Comparison of ENCODE assay signal across 10 cellular contexts in the genomic region with DNA sequence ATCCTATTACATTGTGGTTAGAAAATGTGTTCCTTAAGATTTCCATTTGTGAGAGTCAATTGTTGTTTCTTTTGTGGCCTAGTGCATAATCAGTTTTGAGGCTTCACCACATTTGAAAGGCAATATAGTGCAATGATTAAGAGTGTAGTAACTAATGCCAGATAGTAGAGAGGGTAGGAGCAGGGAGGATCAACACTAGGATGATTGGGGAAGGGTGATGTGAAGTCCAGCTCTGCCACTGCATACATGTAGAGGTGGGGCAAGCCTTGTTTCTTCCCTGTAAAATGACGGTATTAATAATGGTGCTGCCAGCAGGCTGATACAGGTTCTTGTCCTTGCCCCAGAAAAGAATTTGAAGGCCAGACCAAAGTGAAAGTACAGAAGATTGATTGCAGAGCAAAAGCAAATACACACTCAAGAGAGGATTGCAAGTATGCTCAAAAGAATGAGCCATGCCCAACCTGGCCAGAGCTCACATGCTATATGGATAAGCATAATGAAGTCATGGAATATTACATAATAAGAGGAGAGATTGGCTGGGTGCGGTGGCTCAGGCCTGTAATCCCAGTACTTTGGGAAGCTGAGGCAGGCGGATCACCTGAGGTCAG. TPM values are rescaled to one million over a fixed set of nuclear protein-coding genes. Genes with fewer than 3 reads are reported as not detected.
DNase-seq lines count a peak whose midpoint lies in the region; ATAC-seq and TF ChIP-seq lines count a peak whose summit lies in the region.
"Had no signal": no experiment of that assay in that cellular context is flagged by ENCODE, and none has a peak within 500 bp of the region (broad histone marks: within the 10 kb centered on the region; RNA-seq: fewer than 3 reads in every experiment).

No MANE protein-coding gene starts in this region.

- H3K36me3 Mint-ChIP-seq in WTC11 = no peaks in the 10 kb centered on the region; the same call in 1 of the 2 replicates

- H3K9me3 Mint-ChIP-seq in WTC11 = peaks cover 3% of the 10 kb centered on the region; the same call in 1 of the 2 replicates

- peak overlapping the region; percentile 31 to 72 for H3K27ac ChIP-seq in esophagus (ENCODE audit: low read depth in 2 of 2, low read length in 1 of 2)
- peak overlapping the region; percentile 59 for H3K27ac ChIP-seq in osteoblast (ENCODE audit: low read depth, low read length)

- H3K9me3 ChIP-seq in esophagus (ENCODE audit: control insufficient read depth in 2 of 2, insufficient read depth in 1 of 2, low read depth in 1 of 2, low read length in 1 of 2) (no peaks in the 10 kb centered on the region), osteoblast (ENCODE audit: low read depth, low read length) (no peaks in the 10 kb centered on the region)

- CTCF ChIA-PET in WTC11 (lab: Charles Lee) = no interaction called here

- POLR2A ChIA-PET in WTC11 (lab: Charles Lee) = no interaction called here

- H3K27ac Mint-ChIP-seq in WTC11 = no peak overlapping the region
- H3K27ac Mint-ChIP-seq: nephron progenitor cell had no signal

- no peaks in the 10 kb centered on the region for H3K36me3 ChIP-seq in esophagus (ENCODE audit: control insufficient read depth in 2 of 2, insufficient read depth in 2 of 2, low read length in 1 of 2)
- H3K36me3 ChIP-seq in osteoblast (ENCODE audit: insufficient read depth, low read length) = peaks cover 6% of the 10 kb centered on the region

- peaks cover 95% of the 10 kb centered on the region for H3K79me2 ChIP-seq in osteoblast (ENCODE audit: insufficient read depth, low read length)

- ATAC-seq in WTC11 (no peak), GM18502 (IDR thresholded peaks at IDR 0.05; ENCODE audit: poor library complexity, unreplicated experiment) (no peak), GM21390 (IDR thresholded peaks at IDR 0.05; ENCODE audit: unreplicated experiment) (no peak)

- H3K4me1 ChIP-seq in esophagus (ENCODE audit: control insufficient read depth in 2 of 2, insufficient read depth in 2 of 2, low read length in 1 of 2) (no peaks in the 10 kb centered on the region), osteoblast (ENCODE audit: insufficient read depth, low read length) (peaks cover 25% of the 10 kb centered on the region)

- H2AFZ ChIP-seq in osteoblast (ENCODE audit: low read length) = no peak overlapping the region

- TF ChIP-seq CTCF in WTC11 (IDR thresholded peaks at IDR 0.05) (no peak), osteoblast (IDR thresholded peaks at IDR 0.05; ENCODE audit: extremely low read depth, low read depth, low read length) (no peak)

- H3K27me3 ChIP-seq in esophagus (ENCODE audit: control insufficient read depth in 1 of 2, insufficient read depth in 2 of 2, low read length in 2 of 2) (no peaks in the 10 kb centered on the region), osteoblast (ENCODE audit: insufficient read depth, low read length) (no peaks in the 10 kb centered on the region)

- H3K4me2 ChIP-seq in osteoblast (ENCODE audit: insufficient read depth, low read length) = peak overlapping the region; percentile 61

- H3K4me3 Mint-ChIP-seq in WTC11 = no peak overlapping the region
- H3K4me3 Mint-ChIP-seq: nephron progenitor cell had no signal

- no peaks in the 10 kb centered on the region for H3K27me3 Mint-ChIP-seq in WTC11 (ENCODE audit: low read depth)

- WGBS in esophagus, 2 donors = 56 to 59% methylated on average over 3 of the region's 3 CpGs

- peaks cover 4% of the 10 kb centered on the region; the same call in 1 of the 2 replicates for H3K4me1 Mint-ChIP-seq in WTC11

- no peak overlapping the region for H3K4me3 ChIP-seq in esophagus (ENCODE audit: low read depth in 1 of 2, low read length in 2 of 2)
- H3K4me3 ChIP-seq in osteoblast (ENCODE audit: insufficient read depth, low read length) = peak overlapping the region; percentile 44

- peak; percentile 58 for DNase-seq in H4 (ENCODE audit: low spot score)
- no peak for DNase-seq in WTC11 (ENCODE audit: low spot score)
- DNase-seq in osteoblast (ENCODE audit: insufficient read length, low spot score, missing footprints) = peak; percentile 62
- DNase-seq in stimulated activated CD4-positive, alpha-beta T cell treated with anti-CD3 and anti-CD28 coated beads, Interleukin-2, amount 100 ng/mL, for 24 hours = no peak
- DNase-seq: activated CD8-positive, alpha-beta memory T cell treated with anti-CD3 and anti-CD28 coated beads, Interleukin-2, amount 50 U/mL, for 48 hours; NCI-H1105; nephron progenitor cell had no signal

- peaks cover 12% of the 10 kb centered on the region for H4K20me1 ChIP-seq in osteoblast (ENCODE audit: insufficient read depth, low read length)

TF ChIP-seq in WTC11, 78 proteins besides CTCF, POLR2A, EP300 and RAD21:
- TF ChIP-seq ZNF423 (CRISPR knock-in tag; IDR thresholded peaks at IDR 0.05) (no peak), ETV6 (CRISPR knock-in tag; IDR thresholded peaks at IDR 0.05) (no peak), FOXJ3 (CRISPR knock-in tag; IDR thresholded peaks at IDR 0.05; ENCODE audit: borderline replicate concordance) (no peak), FOXK1 (CRISPR knock-in tag; IDR thresholded peaks at IDR 0.05) (no peak), GABPB1 (CRISPR knock-in tag; IDR thresholded peaks at IDR 0.05) (peak; percentile 36; the same call in 1 of the 2 replicates)

RNA-seq across cellular contexts. Expression of gene SP100, which starts 8.0 kb away (rescaled TPM):
- 45.0 and 63.1 TPM in 2 replicates for total RNA-seq in H4 (2014; rRNA removed; shearing (Covaris generic))
- total RNA-seq in WTC11 (2021) = 0.62 to 1.3 TPM (median 1.2 TPM) in 3 replicates
- 10 to 100 TPM; 18.3 to 19.2 TPM for polyA plus RNA-seq in esophagus
- total RNA-seq in osteoblast = 137 and 149 TPM in 2 replicates

Comparison
In these comparisons a context has a peak if more than half of its experiments do, and no peak if none do; other contexts are left out.
1. DNase-seq: peak in H4 (single experiment) and osteoblast (single experiment); none in WTC11 (single experiment) and stimulated activated CD4-positive, alpha-beta T cell treated with anti-CD3 and anti-CD28 coated beads, Interleukin-2, amount 100 ng/mL, for 24 hours (0 of 2).
2. RNA of gene SP100, which starts 8.0 kb away (total RNA-seq): 137 to 149 TPM in osteoblast and 45.0 to 63.1 TPM in H4; 0.62 to 1.3 TPM in WTC11; every median in the first group is over 10 times any median in the second.